3 cellular contexts compared by ENCODE assay signal in genomic region chr15:23425327-23425726, GRCh38. TPM values are rescaled to one million over a fixed set of nuclear protein-coding genes. Genes with fewer than 3 reads are reported as not detected.
"Had no signal": no experiment of that assay in that cellular context is flagged by ENCODE, and none has a peak within 500 bp of the region (broad histone marks: within the 10 kb centered on the region; RNA-seq: fewer than 3 reads in every experiment).

No MANE protein-coding gene starts in this region.

RNA-seq across cellular contexts. Expression of gene GOLGA6L2, which starts 21.7 kb away (rescaled TPM):
- total RNA-seq: LHCN-M2, M059J, MCF 10A had no signal
